ENCODE assay signal across 10 cellular contexts in the genomic region with DNA sequence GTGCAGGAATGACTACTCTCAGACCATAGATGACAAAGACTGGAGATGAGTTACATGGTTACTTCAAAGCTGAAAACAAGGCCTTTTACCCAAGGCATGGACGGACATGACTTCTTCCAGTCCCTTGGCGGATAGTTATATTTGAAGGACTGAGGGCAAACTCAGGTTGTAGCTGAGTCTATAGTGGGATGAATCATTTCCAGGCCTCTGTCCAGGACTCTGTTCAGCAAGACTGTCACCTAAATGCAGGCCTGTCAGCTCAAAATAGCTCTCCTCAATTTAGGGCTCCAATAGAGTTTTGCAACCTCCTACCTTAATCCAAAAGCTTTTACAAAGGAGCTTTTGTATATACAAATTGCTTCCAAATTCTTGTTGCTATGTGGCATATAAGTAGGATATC. TPM values are rescaled to one million over a fixed set of nuclear protein-coding genes. Genes with fewer than 3 reads are reported as not detected.
"Had no signal": no experiment of that assay in that cellular context is flagged by ENCODE, and none has a peak within 500 bp of the region (broad histone marks: within the 10 kb centered on the region; RNA-seq: fewer than 3 reads in every experiment).

No MANE protein-coding gene starts in this region.

- H3K9me3 ChIP-seq: HAP-1 had no signal

- ATAC-seq: HCT116, K562 had no signal

- H3K36me3 ChIP-seq: HAP-1 had no signal

- DNase-seq: GM23248, GOT3, H7, HFFc6, IMR-90 had no signal

- H3K27ac ChIP-seq: GM23248, HL-60 had no signal

- H3K4me3 ChIP-seq: GM23248, HAP-1, K562 had no signal

- H3K4me1 ChIP-seq: HAP-1 had no signal

RNA-seq across cellular contexts. Expression of a gene that starts 24.3 kb away (rescaled TPM):
- total RNA-seq: GM23248, H4, H7, HFFc6, IMR-90, K562 had no signal
- polyA plus RNA-seq: GM23248, IMR-90, K562 had no signal

RNA-seq across cellular contexts. Expression of a gene that starts 27.3 kb away (rescaled TPM):
- total RNA-seq: GM23248, H4, H7, HFFc6, IMR-90, K562 had no signal
- polyA plus RNA-seq: GM23248, IMR-90, K562 had no signal

RNA-seq across cellular contexts. Expression of a gene that starts 37.4 kb away (rescaled TPM):
- total RNA-seq: GM23248, H7, HFFc6, IMR-90, K562 had no signal
- polyA plus RNA-seq: GM23248, IMR-90, K562 had no signal

RNA-seq across cellular contexts. Expression of a gene that starts 47.4 kb away (rescaled TPM):
- total RNA-seq: GM23248, H4, H7, HFFc6, IMR-90, K562 had no signal
- polyA plus RNA-seq: GM23248, IMR-90, K562 had no signal
